In genomic region chr10:91689731-91690168, GRCh38 we compare ENCODE assay signal across 10 cellular contexts. TPM values are rescaled to one million over a fixed set of nuclear protein-coding genes. Genes with fewer than 3 reads are reported as not detected.
DNase-seq lines count a peak whose midpoint lies in the region; ATAC-seq, FAIRE-seq and TF ChIP-seq lines count a peak whose summit lies in the region.
"Had no signal": no experiment of that assay in that cellular context is flagged by ENCODE, and none has a peak within 500 bp of the region (broad histone marks: within the 10 kb centered on the region; RNA-seq: fewer than 3 reads in every experiment).

No MANE protein-coding gene starts in this region.

- H3K4me3 ChIP-seq in SK-N-SH (ENCODE audit: low read depth in 2 of 2, low read length in 1 of 2) (no peak overlapping the region), fibroblast of the aortic adventitia (ENCODE audit: low read depth, low read length) (no peak overlapping the region), parathyroid adenoma (ENCODE audit: low read depth, low read length) (no peak overlapping the region)
- H3K4me3 ChIP-seq: transverse colon had no signal

- peaks cover 4% of the 10 kb centered on the region for H3K4me1 Mint-ChIP-seq in activated T-cell treated with anti-CD3 and anti-CD28 coated beads, Interleukin-2, amount 50 U/mL, for 24 hours (ENCODE audit: low read depth)

- no peaks in the 10 kb centered on the region for H3K9me3 Mint-ChIP-seq in activated T-cell treated with anti-CD3 and anti-CD28 coated beads, Interleukin-2, amount 50 U/mL, for 24 hours

- no peak overlapping the region for H3K9ac ChIP-seq in SK-N-SH
- H3K9ac ChIP-seq in parathyroid adenoma, result no peak overlapping the region

- no peaks in the 10 kb centered on the region for H3K9me3 ChIP-seq in SK-N-SH
- H3K9me3 ChIP-seq in parathyroid adenoma (ENCODE audit: control insufficient read depth, low read length), result no peaks in the 10 kb centered on the region
- H3K9me3 ChIP-seq: transverse colon had no signal

- H3K79me2 ChIP-seq in SK-N-SH (ENCODE audit: insufficient read depth) (no peaks in the 10 kb centered on the region), parathyroid adenoma (no peaks in the 10 kb centered on the region)

- H3K27me3 ChIP-seq in SK-N-SH (ENCODE audit: insufficient read depth), result no peaks in the 10 kb centered on the region
- H3K27me3 ChIP-seq in parathyroid adenoma (ENCODE audit: control insufficient read depth, insufficient read depth, low read length), result no peaks in the 10 kb centered on the region
- H3K27me3 ChIP-seq: transverse colon had no signal

- no peak for TF ChIP-seq EP300 in SK-N-SH (IDR thresholded peaks at IDR 0.05; ENCODE audit: borderline replicate concordance in 1 of 2, low read depth in 1 of 2, low read length in 1 of 2)

- no peak overlapping the region for H3K4me3 Mint-ChIP-seq in activated T-cell treated with anti-CD3 and anti-CD28 coated beads, Interleukin-2, amount 50 U/mL, for 24 hours

- H4K20me1 ChIP-seq in SK-N-SH (ENCODE audit: insufficient read depth), result no peaks in the 10 kb centered on the region

- H3K36me3 Mint-ChIP-seq in activated T-cell treated with anti-CD3 and anti-CD28 coated beads, Interleukin-2, amount 50 U/mL, for 24 hours (ENCODE audit: low read depth), result no peaks in the 10 kb centered on the region

- H3K27ac Mint-ChIP-seq in activated T-cell treated with anti-CD3 and anti-CD28 coated beads, Interleukin-2, amount 50 U/mL, for 24 hours, result no peak overlapping the region

- H3K4me2 ChIP-seq in SK-N-SH (no peak overlapping the region), parathyroid adenoma (ENCODE audit: low read length) (no peak overlapping the region)

- no peak for ATAC-seq in GM18517 (IDR thresholded peaks at IDR 0.05; ENCODE audit: unreplicated experiment)

- DNase-seq in GM04504 (ENCODE audit: low read depth) (peak; percentile 47), SK-N-SH (no peak), fibroblast of the aortic adventitia (ENCODE audit: low read depth) (peak; percentile 87), D721Med (ENCODE audit: insufficient read length, low spot score) (no peak)
- DNase-seq in activated T-cell treated with anti-CD3 and anti-CD28 coated beads, Interleukin-2, amount 50 U/mL, for 24 hours, result no peak
- no peak for DNase-seq in stimulated activated CD4-positive, alpha-beta T cell treated with anti-CD3 and anti-CD28 coated beads, Interleukin-4, amount 100 ng/mL, for 1 hour
- DNase-seq: NCI-H1417, transverse colon had no signal

- WGBS in SK-N-SH (ENCODE audit: low lambda C conversion rate), result 89% methylated on average over 2 of the region's 2 CpGs

- H3K36me3 ChIP-seq in SK-N-SH (replicated peaks in 1 of 2; ENCODE audit: control insufficient read depth in 1 of 2, insufficient read depth in 2 of 2, low read length in 1 of 2), result no peaks in the 10 kb centered on the region
- no peaks in the 10 kb centered on the region for H3K36me3 ChIP-seq in parathyroid adenoma (ENCODE audit: control insufficient read depth, insufficient read depth, low read length)
- H3K36me3 ChIP-seq: transverse colon had no signal

- H2AFZ ChIP-seq in SK-N-SH (ENCODE audit: low read depth) (peak overlapping the region; percentile 61; the same call in 1 of the 2 replicates), parathyroid adenoma (peak overlapping the region; percentile 59)

- FAIRE-seq in D721Med (lab: Jason Lieb, UNC), result no peak

- TF ChIP-seq RAD21 in SK-N-SH (IDR thresholded peaks at IDR 0.05; ENCODE audit: low read length), result no peak

- H3K9me2 ChIP-seq in SK-N-SH, result no peaks in the 10 kb centered on the region

- H3K27ac ChIP-seq in SK-N-SH (ENCODE audit: low read depth in 2 of 2, low read length in 1 of 2) (no peak overlapping the region; a peak in 1 of 4 replicates), parathyroid adenoma (no peak overlapping the region)
- H3K27ac ChIP-seq: transverse colon had no signal

- TF ChIP-seq CTCF in SK-N-SH (IDR thresholded peaks at IDR 0.05) (no peak), fibroblast of the aortic adventitia (IDR thresholded peaks at IDR 0.05; ENCODE audit: insufficient read depth, low read length) (no peak), parathyroid adenoma (IDR thresholded peaks at IDR 0.05) (no peak), D721Med (IDR thresholded peaks at IDR 0.05; ENCODE audit: insufficient read depth, missing control alignments) (no peak)

- POLR2A ChIA-PET in SK-N-SH (lab: Yijun Ruan, JAX), result no interaction called here

- H3K4me1 ChIP-seq in SK-N-SH (ENCODE audit: control insufficient read depth in 1 of 2, insufficient read depth in 2 of 2, low read depth in 1 of 2, low read length in 1 of 2) (peaks cover 0 to 5% of the 10 kb centered on the region in 2 experiments; a peak in 1 of 4 replicates), parathyroid adenoma (peaks cover 6% of the 10 kb centered on the region)
- H3K4me1 ChIP-seq: transverse colon had no signal

- no peaks in the 10 kb centered on the region for H3F3A ChIP-seq in SK-N-SH (replicated peaks; ENCODE audit: insufficient read depth)

- H3K27me3 Mint-ChIP-seq in activated T-cell treated with anti-CD3 and anti-CD28 coated beads, Interleukin-2, amount 50 U/mL, for 24 hours, result no peaks in the 10 kb centered on the region

- CTCF ChIA-PET in SK-N-SH (lab: Yijun Ruan, JAX), result interaction anchor here (0.9 to 1.3 kb wide), 2 partner anchors 10 to 55 kb away, joined by 3 read pairs; no protein-coding TSS in a partner anchor

TF ChIP-seq in SK-N-SH, 30 proteins besides CTCF, POLR2A, EP300 and RAD21 (continues in another document):
- TF ChIP-seq NRF1 (IDR thresholded peaks at IDR 0.05; ENCODE audit: low read depth, low read length), result no peak
- no peak for TF ChIP-seq YY1 (IDR thresholded peaks at IDR 0.05; ENCODE audit: low read depth)
- TF ChIP-seq GABPA (IDR thresholded peaks at IDR 0.05; ENCODE audit: low read depth), result no peak
- no peak for TF ChIP-seq ZBTB33 (IDR thresholded peaks at IDR 0.05; ENCODE audit: borderline replicate concordance, low read depth)
- TF ChIP-seq FOXM1 (IDR thresholded peaks at IDR 0.05; ENCODE audit: low read depth), result no peak
- TF ChIP-seq RCOR1 (IDR thresholded peaks at IDR 0.05; ENCODE audit: low read length), result no peak
- no peak for TF ChIP-seq CHD2 (IDR thresholded peaks at IDR 0.05; ENCODE audit: low read length, partially characterized antibody)
- TF ChIP-seq IRF3 (IDR thresholded peaks at IDR 0.05; ENCODE audit: low read depth, low read length), result no peak
- TF ChIP-seq MAX (IDR thresholded peaks at IDR 0.05; ENCODE audit: low read depth), result no peak
- no peak for TF ChIP-seq PBX3 (IDR thresholded peaks at IDR 0.05)
- TF ChIP-seq USF1 (IDR thresholded peaks at IDR 0.05; ENCODE audit: borderline replicate concordance, low read depth), result no peak
- no peak for TF ChIP-seq MEF2A (IDR thresholded peaks at IDR 0.05; ENCODE audit: borderline replicate concordance, low read depth)
- no peak for TF ChIP-seq SIN3A (IDR thresholded peaks at IDR 0.05; ENCODE audit: borderline replicate concordance, low read depth, low read length)
- TF ChIP-seq EZH2phosphoT487 (IDR thresholded peaks at IDR 0.05; ENCODE audit: borderline replicate concordance, low read depth), result no peak
- TF ChIP-seq GATA2 (CRISPR knock-in tag; IDR thresholded peaks at IDR 0.05), result no peak
- no peak for TF ChIP-seq MXI1 (IDR thresholded peaks at IDR 0.05; ENCODE audit: low read depth, low read length)

RNA-seq across cellular contexts. Expression of gene PPP1R3C, which starts 56.9 kb away (rescaled TPM):
- polyA plus RNA-seq in SK-N-SH (2012; rRNA removed), result 9.0 and 11.5 TPM in 2 replicates
- polyA plus RNA-seq in SK-N-SH (2012; cell fraction: cytosol; rRNA removed), result 11.8 and 13.2 TPM in 2 replicates
- polyA plus RNA-seq in SK-N-SH (2012; cell fraction: nucleus; rRNA removed), result 6.0 and 10.4 TPM in 2 replicates
- total RNA-seq in fibroblast of the aortic adventitia (ENCODE audit: low replicate concordance), result 41.1 and 92.6 TPM in 2 replicates

Comparison
In these comparisons a context has a peak if more than half of its experiments do, and no peak if none do; other contexts are left out.
1. DNase-seq: peak in GM04504 (single experiment) and fibroblast of the aortic adventitia (single experiment); none in SK-N-SH (single experiment), D721Med (single experiment), activated T-cell treated with anti-CD3 and anti-CD28 coated beads, Interleukin-2, amount 50 U/mL, for 24 hours (single experiment) and stimulated activated CD4-positive, alpha-beta T cell treated with anti-CD3 and anti-CD28 coated beads, Interleukin-4, amount 100 ng/mL, for 1 hour (single experiment).